1 cellular context compared by ENCODE assay signal in the genomic region with DNA sequence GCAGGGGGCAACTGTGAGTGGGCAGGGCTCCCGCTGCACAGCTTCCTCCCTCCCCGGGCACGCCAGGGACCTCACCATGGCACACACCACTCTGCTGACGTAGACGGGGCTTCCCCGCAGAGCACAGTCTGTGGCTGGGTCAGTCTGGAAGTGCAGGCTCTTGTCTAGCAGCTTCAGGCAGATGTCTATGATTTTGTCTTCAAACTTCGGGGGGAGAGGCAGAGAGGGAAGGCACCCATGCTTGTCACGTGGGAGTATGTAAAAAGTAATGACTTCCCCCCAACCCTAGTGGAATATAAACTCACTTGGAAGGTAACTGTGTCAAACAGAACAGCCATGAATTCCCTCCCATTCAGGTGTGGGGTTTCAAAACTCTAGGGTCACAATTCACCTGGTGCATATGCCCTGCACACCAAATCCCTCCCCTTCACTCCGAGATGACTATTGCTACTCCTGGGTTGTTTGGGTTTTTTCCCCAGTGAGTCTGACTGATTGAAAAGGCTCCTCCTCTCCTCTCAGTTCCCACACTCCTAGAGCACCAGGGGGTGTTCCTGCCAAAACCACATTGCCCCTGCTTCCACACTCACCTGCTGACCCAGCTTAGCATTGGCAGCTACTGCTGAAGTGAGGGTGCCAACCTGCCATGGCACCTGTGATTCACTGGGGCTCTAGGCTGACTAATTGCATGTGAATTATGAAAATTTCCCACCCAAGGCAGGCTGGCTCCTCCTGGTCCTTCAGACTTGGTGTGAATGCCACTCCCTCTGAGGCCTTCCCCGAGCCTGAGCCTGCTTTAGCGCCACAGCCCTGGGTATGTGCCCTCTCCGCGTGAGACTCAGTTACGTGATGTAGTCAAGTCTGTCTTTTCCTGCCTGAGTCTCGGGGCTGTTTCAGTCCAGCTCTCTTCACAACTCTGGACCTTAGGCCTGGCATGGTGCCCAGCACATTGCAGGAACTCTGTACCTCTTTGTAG.
TF ChIP-seq lines count a peak whose summit lies in the region.

No MANE protein-coding gene starts in this region.

TF ChIP-seq in HepG2, 621 proteins besides CTCF, POLR2A, EP300 and RAD21:
- TF ChIP-seq NCOA5 (CRISPR knock-in tag; IDR thresholded peaks at IDR 0.05) (no peak), ZNF503 (CRISPR knock-in tag; IDR thresholded peaks at IDR 0.05) (no peak), PPARG (CRISPR knock-in tag; conservative IDR thresholded peaks at IDR 0.05) (no peak), ZNF430 (CRISPR knock-in tag; IDR thresholded peaks at IDR 0.05) (no peak), KAT8 (CRISPR knock-in tag; IDR thresholded peaks at IDR 0.05) (no peak), HOXA3 (CRISPR knock-in tag; IDR thresholded peaks at IDR 0.05) (no peak), TGIF2 (CRISPR knock-in tag; IDR thresholded peaks at IDR 0.05) (no peak), U2AF1 (optimal IDR thresholded peaks at IDR 0.05; ENCODE audit: low read depth, low read length) (no peak), MAFF (IDR thresholded peaks at IDR 0.05; ENCODE audit: low read depth, low read length) (no peak), ZNF460 (CRISPR knock-in tag; IDR thresholded peaks at IDR 0.05; ENCODE audit: borderline replicate concordance) (no peak), THAP11 (CRISPR knock-in tag; IDR thresholded peaks at IDR 0.05) (no peak), ZNF234 (CRISPR knock-in tag; conservative IDR thresholded peaks at IDR 0.05) (no peak)
- TF ChIP-seq, protein P1, sequence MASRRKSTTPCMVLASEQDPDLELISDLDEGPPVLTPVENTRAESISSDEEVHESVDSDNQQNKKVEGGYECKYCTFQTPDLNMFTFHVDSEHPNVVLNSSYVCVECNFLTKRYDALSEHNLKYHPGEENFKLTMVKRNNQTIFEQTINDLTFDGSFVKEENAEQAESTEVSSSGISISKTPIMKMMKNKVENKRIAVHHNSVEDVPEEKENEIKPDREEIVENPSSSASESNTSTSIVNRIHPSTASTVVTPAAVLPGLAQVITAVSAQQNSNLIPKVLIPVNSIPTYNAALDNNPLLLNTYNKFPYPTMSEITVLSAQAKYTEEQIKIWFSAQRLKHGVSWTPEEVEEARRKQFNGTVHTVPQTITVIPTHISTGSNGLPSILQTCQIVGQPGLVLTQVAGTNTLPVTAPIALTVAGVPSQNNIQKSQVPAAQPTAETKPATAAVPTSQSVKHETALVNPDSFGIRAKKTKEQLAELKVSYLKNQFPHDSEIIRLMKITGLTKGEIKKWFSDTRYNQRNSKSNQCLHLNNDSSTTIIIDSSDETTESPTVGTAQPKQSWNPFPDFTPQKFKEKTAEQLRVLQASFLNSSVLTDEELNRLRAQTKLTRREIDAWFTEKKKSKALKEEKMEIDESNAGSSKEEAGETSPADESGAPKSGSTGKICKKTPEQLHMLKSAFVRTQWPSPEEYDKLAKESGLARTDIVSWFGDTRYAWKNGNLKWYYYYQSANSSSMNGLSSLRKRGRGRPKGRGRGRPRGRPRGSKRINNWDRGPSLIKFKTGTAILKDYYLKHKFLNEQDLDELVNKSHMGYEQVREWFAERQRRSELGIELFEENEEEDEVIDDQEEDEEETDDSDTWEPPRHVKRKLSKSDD (CRISPR knock-in tag; IDR thresholded peaks at IDR 0.05; ENCODE audit: low read depth), result no peak
- TF ChIP-seq, protein P2, sequence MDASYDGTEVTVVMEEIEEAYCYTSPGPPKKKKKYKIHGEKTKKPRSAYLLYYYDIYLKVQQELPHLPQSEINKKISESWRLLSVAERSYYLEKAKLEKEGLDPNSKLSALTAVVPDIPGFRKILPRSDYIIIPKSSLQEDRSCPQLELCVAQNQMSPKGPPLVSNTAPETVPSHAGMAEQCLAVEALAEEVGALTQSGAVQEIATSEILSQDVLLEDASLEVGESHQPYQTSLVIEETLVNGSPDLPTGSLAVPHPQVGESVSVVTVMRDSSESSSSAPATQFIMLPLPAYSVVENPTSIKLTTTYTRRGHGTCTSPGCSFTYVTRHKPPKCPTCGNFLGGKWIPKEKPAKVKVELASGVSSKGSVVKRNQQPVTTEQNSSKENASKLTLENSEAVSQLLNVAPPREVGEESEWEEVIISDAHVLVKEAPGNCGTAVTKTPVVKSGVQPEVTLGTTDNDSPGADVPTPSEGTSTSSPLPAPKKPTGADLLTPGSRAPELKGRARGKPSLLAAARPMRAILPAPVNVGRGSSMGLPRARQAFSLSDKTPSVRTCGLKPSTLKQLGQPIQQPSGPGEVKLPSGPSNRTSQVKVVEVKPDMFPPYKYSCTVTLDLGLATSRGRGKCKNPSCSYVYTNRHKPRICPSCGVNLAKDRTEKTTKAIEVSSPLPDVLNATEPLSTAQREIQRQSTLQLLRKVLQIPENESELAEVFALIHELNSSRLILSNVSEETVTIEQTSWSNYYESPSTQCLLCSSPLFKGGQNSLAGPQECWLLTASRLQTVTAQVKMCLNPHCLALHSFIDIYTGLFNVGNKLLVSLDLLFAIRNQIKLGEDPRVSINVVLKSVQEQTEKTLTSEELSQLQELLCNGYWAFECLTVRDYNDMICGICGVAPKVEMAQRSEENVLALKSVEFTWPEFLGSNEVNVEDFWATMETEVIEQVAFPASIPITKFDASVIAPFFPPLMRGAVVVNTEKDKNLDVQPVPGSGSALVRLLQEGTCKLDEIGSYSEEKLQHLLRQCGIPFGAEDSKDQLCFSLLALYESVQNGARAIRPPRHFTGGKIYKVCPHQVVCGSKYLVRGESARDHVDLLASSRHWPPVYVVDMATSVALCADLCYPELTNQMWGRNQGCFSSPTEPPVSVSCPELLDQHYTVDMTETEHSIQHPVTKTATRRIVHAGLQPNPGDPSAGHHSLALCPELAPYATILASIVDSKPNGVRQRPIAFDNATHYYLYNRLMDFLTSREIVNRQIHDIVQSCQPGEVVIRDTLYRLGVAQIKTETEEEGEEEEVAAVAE (CRISPR knock-in tag; IDR thresholded peaks at IDR 0.05; ENCODE audit: borderline replicate concordance), result no peak
- TF ChIP-seq, protein P3, sequence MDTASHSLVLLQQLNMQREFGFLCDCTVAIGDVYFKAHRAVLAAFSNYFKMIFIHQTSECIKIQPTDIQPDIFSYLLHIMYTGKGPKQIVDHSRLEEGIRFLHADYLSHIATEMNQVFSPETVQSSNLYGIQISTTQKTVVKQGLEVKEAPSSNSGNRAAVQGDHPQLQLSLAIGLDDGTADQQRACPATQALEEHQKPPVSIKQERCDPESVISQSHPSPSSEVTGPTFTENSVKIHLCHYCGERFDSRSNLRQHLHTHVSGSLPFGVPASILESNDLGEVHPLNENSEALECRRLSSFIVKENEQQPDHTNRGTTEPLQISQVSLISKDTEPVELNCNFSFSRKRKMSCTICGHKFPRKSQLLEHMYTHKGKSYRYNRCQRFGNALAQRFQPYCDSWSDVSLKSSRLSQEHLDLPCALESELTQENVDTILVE (CRISPR knock-in tag; IDR thresholded peaks at IDR 0.05), result no peak
